12 cellular contexts compared by ENCODE assay signal in genomic region chr2:148640767-148641166, GRCh38. TPM values are rescaled to one million over a fixed set of nuclear protein-coding genes. Genes with fewer than 3 reads are reported as not detected.
DNase-seq lines count a peak whose midpoint lies in the region; ATAC-seq, FAIRE-seq and TF ChIP-seq lines count a peak whose summit lies in the region.
"Had no signal": no experiment of that assay in that cellular context is flagged by ENCODE, and none has a peak within 500 bp of the region (broad histone marks: within the 10 kb centered on the region; RNA-seq: fewer than 3 reads in every experiment).

No MANE protein-coding gene starts in this region.

- H3K4me3 ChIP-seq in A549, result no peak overlapping the region
- H3K4me3 ChIP-seq: stomach had no signal

- no peaks in the 10 kb centered on the region for H3K9me3 ChIP-seq in A549
- H3K9me3 ChIP-seq: BE2C, stomach had no signal

- TF ChIP-seq EP300 in A549 (IDR thresholded peaks at IDR 0.05), result no peak

- peak; percentile 37 to 47; a peak in 3 of 5 replicates for TF ChIP-seq RAD21 in A549 (conservative IDR thresholded peaks at IDR 0.05 in 1 of 2, IDR thresholded peaks at IDR 0.05 in 1 of 2)

- peak in 1 of 2 experiments; percentile 43 for DNase-seq in A549 (ENCODE audit: low read depth in 1 of 2, low spot score in 1 of 2)
- DNase-seq in G401 (ENCODE audit: low spot score), result peak; percentile 83
- peak; percentile 11 for DNase-seq in RPMI8226
- peak; percentile 63 for DNase-seq in fibroblast of peridontal ligament (ENCODE audit: extremely low read depth)
- DNase-seq in NCI-H345 treated with DMSO at 0.1 percent for 48 hours (lab: John Stamatoyannopoulos, UW; ENCODE audit: unreplicated experiment), result no peak
- DNase-seq in HK-2 (ENCODE audit: unreplicated experiment), result no peak
- DNase-seq in NCI-H2029 treated with DMSO at 0.1 percent for 48 hours (lab: John Stamatoyannopoulos, UW), result no peak
- DNase-seq: amniotic stem cell; BE2C; effector memory CD4-positive, alpha-beta T cell; stomach had no signal

- in situ Hi-C loops in G401 (cut with HindIII; ENCODE audit: low sequenced_read_pairs), result no loop called here

- TF ChIP-seq CTCF in A549 (IDR thresholded peaks at IDR 0.05), result peak; percentile 33; the same call in 1 of the 3 replicates

- CTCF ChIA-PET in A549 (lab: Yijun Ruan, JAX), result interaction anchor here (0.6 to 2.0 kb wide), 6 partner anchors 24 to 1537 kb away, joined by 3 to 8 read pairs (median 4); no protein-coding TSS in a partner anchor

- no peak for TF ChIP-seq POLR2A in A549 (IDR thresholded peaks at IDR 0.05; ENCODE audit: low read length)

- H3K4me2 ChIP-seq in A549, result no peak overlapping the region

- WGBS in A549 (ENCODE audit: missing lambda C conversion rate), result 37% methylated on average over 5 of the region's 5 CpGs

- peaks cover 11% of the 10 kb centered on the region for H3K4me1 ChIP-seq in A549
- H3K4me1 ChIP-seq: BE2C had no signal

- ATAC-seq in A549 (no peak), GM21360 (IDR thresholded peaks at IDR 0.05; ENCODE audit: unreplicated experiment) (no peak)

- POLR2A ChIA-PET in A549 (lab: Yijun Ruan, JAX), result interaction anchor here (0.6 kb wide), 1 partner anchor 143 kb away, joined by 3 read pairs; no protein-coding TSS in a partner anchor

- FAIRE-seq in A549 (lab: Jason Lieb, UNC), result no peak

- no peak overlapping the region for H3K27ac ChIP-seq in A549
- H3K27ac ChIP-seq: stomach had no signal

TF ChIP-seq in A549, 52 proteins besides CTCF, POLR2A, EP300 and RAD21:
- TF ChIP-seq RARB (CRISPR knock-in tag; IDR thresholded peaks at IDR 0.05) (no peak), ATOH8 (CRISPR knock-in tag; IDR thresholded peaks at IDR 0.05; ENCODE audit: low read depth) (no peak), SMC3 (IDR thresholded peaks at IDR 0.05) (peak; percentile 38; the same call in 1 of the 3 replicates)

RNA-seq across cellular contexts. Expression of gene EPC2, which starts 3.8 kb away (rescaled TPM):
- polyA plus RNA-seq in A549 (2011; rRNA removed) (19.8 and 23.0 TPM in 2 replicates), A549 (2017; fragmentation: RNase III; extraction: RNeasy Plus Mini Kit Qiagen cat#74134 plus additional on column Dnase treatment) (8.8 to 9.7 TPM (median 8.8 TPM) in 3 replicates)
- polyA plus RNA-seq in A549 (2012; cell fraction: cytosol; rRNA removed), result 6.5 and 7.7 TPM in 2 replicates
- polyA plus RNA-seq in A549 (2012; cell fraction: nucleus; rRNA removed), result 4.2 and 4.9 TPM in 2 replicates
- 23.4 and 26.4 TPM in 2 replicates for polyA minus RNA-seq in A549 (2011; rRNA and poly(A)+ RNA removed)
- total RNA-seq in G401 (2014; rRNA removed; shearing (Covaris generic)), result 10.8 and 16.7 TPM in 2 replicates

Comparison
In these comparisons a context has a peak if more than half of its experiments do, and no peak if none do; other contexts are left out.
1. DNase-seq: peak in G401 (single experiment), RPMI8226 (single experiment) and fibroblast of peridontal ligament (single experiment); none in NCI-H345 treated with DMSO at 0.1 percent for 48 hours (single experiment), HK-2 (single experiment) and NCI-H2029 treated with DMSO at 0.1 percent for 48 hours (single experiment).